ENCODE assay signal across 1 cellular context in the genomic region with DNA sequence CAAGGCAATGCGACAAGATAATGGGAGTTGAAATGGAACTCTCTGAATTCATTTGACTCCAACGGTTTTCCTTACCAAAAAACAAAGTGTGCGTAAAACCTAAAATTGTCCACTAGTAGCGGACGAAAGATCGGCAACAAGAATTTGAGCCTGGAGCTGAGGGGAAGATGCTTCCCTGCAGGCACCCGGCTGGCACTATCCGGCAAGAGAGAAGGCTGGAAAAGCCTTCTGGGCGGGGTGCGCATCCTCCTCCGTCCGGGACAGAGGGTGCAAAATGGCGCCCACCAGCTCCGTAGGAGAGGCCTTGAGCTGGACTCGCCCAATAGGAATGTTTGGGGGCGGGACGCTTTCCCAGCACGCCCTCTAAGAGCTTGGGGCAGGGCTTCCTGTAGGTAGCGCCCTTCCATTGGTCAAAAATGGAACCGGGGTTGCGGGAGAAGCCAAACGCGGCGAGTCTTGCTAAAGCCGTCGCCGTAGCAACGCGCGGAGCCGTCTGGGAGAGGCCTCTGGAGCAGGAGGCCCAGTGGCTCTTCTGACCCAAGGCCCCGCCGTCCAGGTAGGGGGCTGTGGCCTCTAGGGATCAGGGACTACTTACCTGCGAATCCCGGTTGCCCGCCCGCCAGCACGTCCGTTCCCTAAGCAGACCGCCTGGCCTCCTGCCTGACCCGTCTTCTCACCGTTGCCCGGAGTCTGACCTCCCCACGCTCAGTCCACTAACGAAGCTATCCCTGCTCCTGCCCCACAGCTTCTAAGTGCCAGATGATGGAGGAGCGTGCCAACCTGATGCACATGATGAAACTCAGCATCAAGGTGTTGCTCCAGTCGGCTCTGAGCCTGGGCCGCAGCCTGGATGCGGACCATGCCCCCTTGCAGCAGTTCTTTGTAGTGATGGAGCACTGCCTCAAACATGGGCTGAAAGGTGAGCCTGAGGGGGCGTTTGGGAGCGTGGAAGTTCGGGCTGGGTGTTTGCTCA.
TF ChIP-seq lines count a peak whose summit lies in the region.

No MANE protein-coding gene starts in this region.

TF ChIP-seq in GM12878, 131 proteins besides CTCF, POLR2A, EP300 and RAD21 (continues in another document):
- no peak for TF ChIP-seq WRNIP1 (IDR thresholded peaks at IDR 0.05; ENCODE audit: borderline replicate concordance, low read depth, low read length)
- no peak for TF ChIP-seq YBX1 (IDR thresholded peaks at IDR 0.05)
- no peak for TF ChIP-seq BHLHE40 (IDR thresholded peaks at IDR 0.05; ENCODE audit: borderline replicate concordance in 1 of 2, low read depth in 2 of 2, low read length in 1 of 2)
- TF ChIP-seq BCL3 (IDR thresholded peaks at IDR 0.05; ENCODE audit: borderline replicate concordance, insufficient read depth, low read depth, low read length, poor library complexity, severe bottlenecking): no peak
- TF ChIP-seq CHD4 (IDR thresholded peaks at IDR 0.05): no peak
- TF ChIP-seq NFYA (IDR thresholded peaks at IDR 0.05; ENCODE audit: borderline replicate concordance, low read depth, low read length): no peak
- TF ChIP-seq, protein P1, sequence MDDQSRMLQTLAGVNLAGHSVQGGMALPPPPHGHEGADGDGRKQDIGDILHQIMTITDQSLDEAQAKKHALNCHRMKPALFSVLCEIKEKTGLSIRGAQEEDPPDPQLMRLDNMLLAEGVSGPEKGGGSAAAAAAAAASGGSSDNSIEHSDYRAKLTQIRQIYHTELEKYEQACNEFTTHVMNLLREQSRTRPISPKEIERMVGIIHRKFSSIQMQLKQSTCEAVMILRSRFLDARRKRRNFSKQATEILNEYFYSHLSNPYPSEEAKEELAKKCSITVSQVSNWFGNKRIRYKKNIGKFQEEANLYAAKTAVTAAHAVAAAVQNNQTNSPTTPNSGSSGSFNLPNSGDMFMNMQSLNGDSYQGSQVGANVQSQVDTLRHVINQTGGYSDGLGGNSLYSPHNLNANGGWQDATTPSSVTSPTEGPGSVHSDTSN (IDR thresholded peaks at IDR 0.05; ENCODE audit: insufficient replicate concordance, low read depth, low read length): no peak
- no peak for TF ChIP-seq ZBTB33 (IDR thresholded peaks at IDR 0.05)
- TF ChIP-seq MEF2B (IDR thresholded peaks at IDR 0.05; ENCODE audit: partially characterized antibody, poor library complexity, severe bottlenecking): no peak
- no peak for TF ChIP-seq PAX8 (IDR thresholded peaks at IDR 0.05)
- no peak for TF ChIP-seq ESRRA (IDR thresholded peaks at IDR 0.05; ENCODE audit: low read length)
- no peak for TF ChIP-seq RCOR1 (conservative IDR thresholded peaks at IDR 0.05; ENCODE audit: low read depth, low read length)
- TF ChIP-seq PRDM15 (CRISPR knock-in tag; IDR thresholded peaks at IDR 0.05): no peak
- no peak for TF ChIP-seq HSF1 (IDR thresholded peaks at IDR 0.05; ENCODE audit: low read depth, low read length)
- no peak for TF ChIP-seq EGR1 (IDR thresholded peaks at IDR 0.05; ENCODE audit: borderline replicate concordance in 1 of 2, low read depth in 2 of 2, low read length in 2 of 2)
- TF ChIP-seq KAT2A (conservative IDR thresholded peaks at IDR 0.05; ENCODE audit: control insufficient read depth, low read depth, low read length): no peak
- no peak for TF ChIP-seq PAX5 (IDR thresholded peaks at IDR 0.05; ENCODE audit: borderline replicate concordance, low read depth, low read length)
- TF ChIP-seq ZSCAN29 (IDR thresholded peaks at IDR 0.05): no peak
- TF ChIP-seq ZBED1 (IDR thresholded peaks at IDR 0.05; ENCODE audit: borderline replicate concordance): no peak
- no peak for TF ChIP-seq JUND (IDR thresholded peaks at IDR 0.05; ENCODE audit: low read depth, low read length)
- TF ChIP-seq NKRF (conservative IDR thresholded peaks at IDR 0.05): peak; percentile 48; the same call in 1 of the 2 replicates
- no peak for TF ChIP-seq NFIC (IDR thresholded peaks at IDR 0.05; ENCODE audit: low read depth, low read length)
- TF ChIP-seq SMC3 (IDR thresholded peaks at IDR 0.05; ENCODE audit: borderline replicate concordance, low read length): no peak
- no peak for TF ChIP-seq MEF2A (IDR thresholded peaks at IDR 0.05; ENCODE audit: insufficient read depth, low read depth, low read length)
- TF ChIP-seq CHD1 (IDR thresholded peaks at IDR 0.05; ENCODE audit: low read depth, low read length): no peak
- no peak for TF ChIP-seq POU2F2 (IDR thresholded peaks at IDR 0.05; ENCODE audit: borderline replicate concordance, low read depth, low read length)
- TF ChIP-seq, protein P2, sequence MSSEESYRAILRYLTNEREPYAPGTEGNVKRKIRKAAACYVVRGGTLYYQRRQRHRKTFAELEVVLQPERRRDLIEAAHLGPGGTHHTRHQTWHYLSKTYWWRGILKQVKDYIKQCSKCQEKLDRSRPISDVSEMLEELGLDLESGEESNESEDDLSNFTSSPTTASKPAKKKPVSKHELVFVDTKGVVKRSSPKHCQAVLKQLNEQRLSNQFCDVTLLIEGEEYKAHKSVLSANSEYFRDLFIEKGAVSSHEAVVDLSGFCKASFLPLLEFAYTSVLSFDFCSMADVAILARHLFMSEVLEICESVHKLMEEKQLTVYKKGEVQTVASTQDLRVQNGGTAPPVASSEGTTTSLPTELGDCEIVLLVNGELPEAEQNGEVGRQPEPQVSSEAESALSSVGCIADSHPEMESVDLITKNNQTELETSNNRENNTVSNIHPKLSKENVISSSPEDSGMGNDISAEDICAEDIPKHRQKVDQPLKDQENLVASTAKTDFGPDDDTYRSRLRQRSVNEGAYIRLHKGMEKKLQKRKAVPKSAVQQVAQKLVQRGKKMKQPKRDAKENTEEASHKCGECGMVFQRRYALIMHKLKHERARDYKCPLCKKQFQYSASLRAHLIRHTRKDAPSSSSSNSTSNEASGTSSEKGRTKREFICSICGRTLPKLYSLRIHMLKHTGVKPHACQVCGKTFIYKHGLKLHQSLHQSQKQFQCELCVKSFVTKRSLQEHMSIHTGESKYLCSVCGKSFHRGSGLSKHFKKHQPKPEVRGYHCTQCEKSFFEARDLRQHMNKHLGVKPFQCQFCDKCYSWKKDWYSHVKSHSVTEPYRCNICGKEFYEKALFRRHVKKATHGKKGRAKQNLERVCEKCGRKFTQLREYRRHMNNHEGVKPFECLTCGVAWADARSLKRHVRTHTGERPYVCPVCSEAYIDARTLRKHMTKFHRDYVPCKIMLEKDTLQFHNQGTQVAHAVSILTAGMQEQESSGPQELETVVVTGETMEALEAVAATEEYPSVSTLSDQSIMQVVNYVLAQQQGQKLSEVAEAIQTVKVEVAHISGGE (CRISPR knock-in tag; IDR thresholded peaks at IDR 0.05): no peak
- no peak for TF ChIP-seq SRF (IDR thresholded peaks at IDR 0.05; ENCODE audit: low read depth in 2 of 2, low read length in 2 of 2)
- no peak for TF ChIP-seq NR2F1 (conservative IDR thresholded peaks at IDR 0.05)
- TF ChIP-seq, protein P3, sequence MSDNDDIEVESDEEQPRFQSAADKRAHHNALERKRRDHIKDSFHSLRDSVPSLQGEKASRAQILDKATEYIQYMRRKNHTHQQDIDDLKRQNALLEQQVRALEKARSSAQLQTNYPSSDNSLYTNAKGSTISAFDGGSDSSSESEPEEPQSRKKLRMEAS (IDR thresholded peaks at IDR 0.05; ENCODE audit: low read depth, low read length): no peak
- TF ChIP-seq PML (IDR thresholded peaks at IDR 0.05; ENCODE audit: low read length): peak; percentile 78
- no peak for TF ChIP-seq USF2 (IDR thresholded peaks at IDR 0.05; ENCODE audit: borderline replicate concordance, low read depth, low read length)
